In the genomic region with DNA sequence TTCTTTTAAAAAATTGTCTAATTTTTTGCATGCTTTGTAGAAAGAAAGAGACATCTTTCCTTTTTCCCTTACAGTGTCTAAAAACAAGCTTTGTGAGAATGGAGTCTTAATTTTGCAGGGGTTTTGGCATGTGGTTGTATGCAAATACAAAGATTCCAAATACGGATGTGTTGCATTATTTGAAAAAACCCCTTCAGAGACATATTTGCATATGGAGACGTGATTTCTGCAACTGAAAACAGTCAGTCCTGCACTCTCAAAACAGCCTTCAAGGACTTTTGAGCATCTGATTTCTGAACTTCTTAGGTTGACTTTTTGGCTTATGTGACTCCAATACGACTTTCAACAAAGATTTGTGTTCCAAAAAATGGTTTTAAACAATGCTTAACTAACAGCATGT, we compare ENCODE assay signal across 10 cellular contexts. TPM values are rescaled to one million over a fixed set of nuclear protein-coding genes. Genes with fewer than 3 reads are reported as not detected.
DNase-seq lines count a peak whose midpoint lies in the region; ATAC-seq lines count a peak whose summit lies in the region.
"Had no signal": no experiment of that assay in that cellular context is flagged by ENCODE, and none has a peak within 500 bp of the region (broad histone marks: within the 10 kb centered on the region; RNA-seq: fewer than 3 reads in every experiment).

No MANE protein-coding gene starts in this region.

- peak; percentile 75 for ATAC-seq in GM19328 (IDR thresholded peaks at IDR 0.05; ENCODE audit: unreplicated experiment)
- ATAC-seq in HG02973 (IDR thresholded peaks at IDR 0.05; ENCODE audit: unreplicated experiment) = peak; percentile 96
- peak; percentile 98 for ATAC-seq in activated T-helper 17 cell treated with anti-CD3 and anti-CD28 coated beads, Interleukin-2, amount 50 U/mL, for 72 hours (replicated peaks)

- no peaks in the 10 kb centered on the region for H3K9me3 Mint-ChIP-seq in activated T-helper 17 cell treated with anti-CD3 and anti-CD28 coated beads, Interleukin-2, amount 50 U/mL, for 72 hours
- H3K9me3 Mint-ChIP-seq in immature natural killer cell = peaks cover 0 to 2% (median 0%) of the 10 kb centered on the region in 6 donors

- peak; percentile 62 for DNase-seq in ELR (ENCODE audit: low read depth)
- DNase-seq in immature natural killer cell = no peak
- no peak for DNase-seq in NCI-H345 treated with DMSO at 0.1 percent for 48 hours (lab: John Stamatoyannopoulos, UW; ENCODE audit: unreplicated experiment)
- no peak for DNase-seq in NCI-H1694 (lab: John Stamatoyannopoulos, UW)
- DNase-seq in G401 (ENCODE audit: low spot score) = no peak
- DNase-seq: SW 1271, thyroid gland had no signal

- H3K36me3 Mint-ChIP-seq in activated T-helper 17 cell treated with anti-CD3 and anti-CD28 coated beads, Interleukin-2, amount 50 U/mL, for 72 hours (ENCODE audit: low read depth) = no peaks in the 10 kb centered on the region
- peaks cover 0 to 6% (median 0%) of the 10 kb centered on the region in 3 donors for H3K36me3 Mint-ChIP-seq in immature natural killer cell

- peaks cover 31% of the 10 kb centered on the region for H3K27me3 Mint-ChIP-seq in activated T-helper 17 cell treated with anti-CD3 and anti-CD28 coated beads, Interleukin-2, amount 50 U/mL, for 72 hours
- peaks cover 0 to 15% (median 3%) of the 10 kb centered on the region in 3 donors for H3K27me3 Mint-ChIP-seq in immature natural killer cell (ENCODE audit: low read depth in 3 of 3)

- in situ Hi-C loops in G401 (cut with HindIII; ENCODE audit: low sequenced_read_pairs) = no loop called here

- peaks cover 3% of the 10 kb centered on the region for H3K4me1 Mint-ChIP-seq in activated T-helper 17 cell treated with anti-CD3 and anti-CD28 coated beads, Interleukin-2, amount 50 U/mL, for 72 hours
- peaks cover 0 to 1% of the 10 kb centered on the region in 2 donors for H3K4me1 Mint-ChIP-seq in immature natural killer cell

- H3K27ac Mint-ChIP-seq in activated T-helper 17 cell treated with anti-CD3 and anti-CD28 coated beads, Interleukin-2, amount 50 U/mL, for 72 hours = peak overlapping the region; percentile 81
- no peak overlapping the region for H3K27ac Mint-ChIP-seq in immature natural killer cell

- H3K4me3 Mint-ChIP-seq in activated T-helper 17 cell treated with anti-CD3 and anti-CD28 coated beads, Interleukin-2, amount 50 U/mL, for 72 hours = peak overlapping the region; percentile 78
- H3K4me3 Mint-ChIP-seq in immature natural killer cell = no peak overlapping the region

RNA-seq across cellular contexts. Expression of gene IRAK3, which starts 7.8 kb away (rescaled TPM):
- total RNA-seq in activated T-helper 17 cell treated with anti-CD3 and anti-CD28 coated beads, Interleukin-2, amount 50 U/mL, for 72 hours = 1 to 10 TPM; 1.4 to 1.8 TPM
- 1 to 10 TPM in 1 of 3 donors, under 1 TPM in 1, not detected in 1; 0.53 to 1.2 TPM for polyA plus RNA-seq in immature natural killer cell
- total RNA-seq in G401 (2014; rRNA removed; shearing (Covaris generic)) = not detected in 2 replicates

RNA-seq across cellular contexts. Expression of gene TMBIM4, which starts 27.0 kb away (rescaled TPM):
- 10 to 100 TPM; 41.5 to 48.9 TPM for total RNA-seq in activated T-helper 17 cell treated with anti-CD3 and anti-CD28 coated beads, Interleukin-2, amount 50 U/mL, for 72 hours
- 100 to 1,000 TPM; 314 to 540 (median 336) TPM for polyA plus RNA-seq in immature natural killer cell
- 1.5 and 4.0 TPM in 2 replicates for total RNA-seq in G401 (2014; rRNA removed; shearing (Covaris generic))
